8 cellular contexts compared by ENCODE assay signal in the genomic region with DNA sequence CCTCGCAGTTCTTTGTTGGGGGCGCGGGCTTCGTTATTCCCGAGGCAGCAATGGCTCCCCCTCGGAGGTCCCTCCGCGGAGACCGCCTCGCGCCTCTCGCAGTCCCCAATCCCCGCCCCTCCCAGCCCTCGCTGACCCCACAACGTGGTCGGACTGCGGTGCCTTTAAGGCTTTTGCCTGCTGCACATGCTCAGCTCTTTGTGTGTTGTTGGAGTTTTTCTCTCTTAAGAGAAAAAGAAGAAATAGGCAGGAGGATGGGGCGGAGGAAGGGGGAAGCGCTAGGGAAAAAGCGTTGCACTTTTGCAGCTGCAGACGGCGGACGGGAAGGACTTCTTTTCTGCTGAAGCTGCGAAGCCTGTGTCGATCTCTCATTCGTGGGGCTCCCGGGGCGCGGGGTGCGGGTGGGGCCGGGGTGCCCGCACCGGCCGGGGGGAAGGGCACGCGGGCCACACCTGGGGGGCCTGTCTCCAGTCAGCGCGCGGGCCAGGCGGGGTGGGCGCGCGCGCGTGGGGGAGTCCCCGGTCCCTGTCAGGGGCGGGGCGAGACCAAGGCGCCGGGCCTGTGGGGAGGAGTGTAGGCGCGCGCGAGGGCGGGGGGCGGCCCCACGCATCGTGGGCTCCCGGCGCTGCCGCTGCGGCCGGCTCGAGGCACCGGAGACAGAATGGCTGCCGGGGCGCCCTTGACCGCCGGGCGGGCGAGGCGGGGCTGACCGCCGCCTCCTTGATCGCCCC. TPM values are rescaled to one million over a fixed set of nuclear protein-coding genes. Genes with fewer than 3 reads are reported as not detected.
DNase-seq lines count a peak whose midpoint lies in the region; ATAC-seq, FAIRE-seq and TF ChIP-seq lines count a peak whose summit lies in the region.

No MANE protein-coding gene starts in this region.

- no peak for TF ChIP-seq CTCF in GM12865 (IDR thresholded peaks at IDR 0.05; ENCODE audit: insufficient read depth, low read depth, low read length, missing control alignments)
- TF ChIP-seq CTCF in endothelial cell of umbilical vein (IDR thresholded peaks at IDR 0.05; ENCODE audit: extremely low read depth in 1 of 2, insufficient read depth in 1 of 2, low read depth in 1 of 2, low read length in 2 of 2), result no peak
- TF ChIP-seq CTCF in mesothelial cell of epicardium (IDR thresholded peaks at IDR 0.05; ENCODE audit: unreplicated experiment), result no peak
- TF ChIP-seq CTCF in type B pancreatic cell (conservative IDR thresholded peaks at IDR 0.05), result no peak

- peaks cover 4% of the 10 kb centered on the region for H3K4me1 ChIP-seq in endothelial cell of umbilical vein (ENCODE audit: control insufficient read depth, extremely low read depth, insufficient read depth, low read length)

- POLR2A ChIA-PET in endothelial cell of umbilical vein (lab: Charles Lee), result no interaction called here

- dilution Hi-C loops in endothelial cell of umbilical vein (cut with MboI; ENCODE audit: extremely low pct_ligation_motif_present, low sequenced_read_pairs), result no loop called here

- no peaks in the 10 kb centered on the region for H3K9me1 ChIP-seq in endothelial cell of umbilical vein (replicated peaks; ENCODE audit: control insufficient read depth, extremely low read depth, insufficient read depth, low read length)

- H3K27me3 Mint-ChIP-seq in activated CD4-positive, alpha-beta T cell treated with anti-CD3 and anti-CD28 coated beads, Interleukin-2, amount 10 ng/mL, durations not matched to agents 24 days and 14 days, result peaks cover 57% of the 10 kb centered on the region
- peaks cover 34% of the 10 kb centered on the region for H3K27me3 Mint-ChIP-seq in mesothelial cell of epicardium (ENCODE audit: low read depth)
- peaks cover 49% of the 10 kb centered on the region for H3K27me3 Mint-ChIP-seq in type B pancreatic cell

- peak overlapping the region; percentile 82 for H2AFZ ChIP-seq in endothelial cell of umbilical vein (ENCODE audit: low read depth, low read length)

- H3K9me3 ChIP-seq in endothelial cell of umbilical vein (replicated peaks; ENCODE audit: control insufficient read depth, insufficient read depth, low read length), result no peaks in the 10 kb centered on the region

- no TSS peak for BruUV-seq in endothelial cell of umbilical vein (replicated peaks; lab: Mats Ljungman, UMichigan)

- H3K79me2 ChIP-seq in endothelial cell of umbilical vein (ENCODE audit: control insufficient read depth, insufficient read depth, low read length), result no peaks in the 10 kb centered on the region

- no peaks in the 10 kb centered on the region for H4K20me1 ChIP-seq in endothelial cell of umbilical vein (replicated peaks; ENCODE audit: control insufficient read depth, extremely low read depth, insufficient read depth, low read length)

- ATAC-seq in GM21619 (IDR thresholded peaks at IDR 0.05; ENCODE audit: unreplicated experiment), result peak; percentile 68

- H3K27ac ChIP-seq in endothelial cell of umbilical vein (ENCODE audit: insufficient read depth, low read depth, low read length), result no peak overlapping the region

- H3K9me3 Mint-ChIP-seq in activated CD4-positive, alpha-beta T cell treated with anti-CD3 and anti-CD28 coated beads, Interleukin-2, amount 10 ng/mL, durations not matched to agents 24 days and 14 days, result no peaks in the 10 kb centered on the region
- H3K9me3 Mint-ChIP-seq in mesothelial cell of epicardium (no peaks in the 10 kb centered on the region), type B pancreatic cell (no peaks in the 10 kb centered on the region)

- no peaks in the 10 kb centered on the region for H3K36me3 ChIP-seq in endothelial cell of umbilical vein (ENCODE audit: control insufficient read depth in 2 of 2, extremely low read depth in 1 of 2, insufficient read depth in 2 of 2, low read length in 2 of 2)

- H3K4me3 ChIP-seq in GM12865 (ENCODE audit: low read depth, low read length) (peak overlapping the region; percentile 55), endothelial cell of umbilical vein (replicated peaks in 1 of 3; ENCODE audit: insufficient read depth in 1 of 3, low read depth in 1 of 3, low read length in 3 of 3) (peak overlapping the region; percentile 48 to 53 (median 51))

- FAIRE-seq in endothelial cell of umbilical vein (lab: Jason Lieb, UNC), result no peak

- peak overlapping the region; percentile 52 for H3K4me2 ChIP-seq in endothelial cell of umbilical vein (ENCODE audit: insufficient read depth, low read length)

- CTCF ChIA-PET in endothelial cell of umbilical vein (lab: Charles Lee), result interaction anchor here (0.7 kb wide), 1 partner anchor 49 kb away, joined by 3 read pairs; no protein-coding TSS in a partner anchor

- H3K27ac Mint-ChIP-seq in activated CD4-positive, alpha-beta T cell treated with anti-CD3 and anti-CD28 coated beads, Interleukin-2, amount 10 ng/mL, durations not matched to agents 24 days and 14 days, result no peak overlapping the region
- H3K27ac Mint-ChIP-seq in mesothelial cell of epicardium (peak overlapping the region; percentile 94), type B pancreatic cell (peak overlapping the region; percentile 92)

- H3K27me3 ChIP-seq in endothelial cell of umbilical vein (ENCODE audit: control insufficient read depth in 2 of 2, insufficient read depth in 2 of 2, low read length in 2 of 2), result peaks cover 30 to 58% of the 10 kb centered on the region in 2 experiments

- peak; percentile 39 for DNase-seq in GM12865 (ENCODE audit: low read depth)
- DNase-seq in HuH-7.5 (ENCODE audit: low spot score), result peak; percentile 28
- peak; percentile 81 for DNase-seq in activated CD4-positive, alpha-beta T cell treated with anti-CD3 and anti-CD28 coated beads, Interleukin-2, amount 10 ng/mL, durations not matched to agents 24 days and 14 days
- peak; percentile 22 for DNase-seq in endothelial cell of umbilical vein (ENCODE audit: low read depth, low spot score)
- peak; percentile 50 to 70 for DNase-seq in mesothelial cell of epicardium (ENCODE audit: low spot score in 2 of 2, unreplicated experiment in 2 of 2)
- DNase-seq in type B pancreatic cell (ENCODE audit: extremely low spot score, unreplicated experiment), result peak; percentile 75
- no peak for DNase-seq in NCI-H2107 treated with DMSO at 0.1 percent for 48 hours (lab: John Stamatoyannopoulos, UW; ENCODE audit: unreplicated experiment)

- H3K9ac ChIP-seq in endothelial cell of umbilical vein (replicated peaks; ENCODE audit: extremely low read depth, insufficient read depth, low read length), result no peak overlapping the region

- intact Hi-C loops in activated CD4-positive, alpha-beta T cell treated with anti-CD3 and anti-CD28 coated beads, Interleukin-2, amount 10 ng/mL, durations not matched to agents 24 days and 14 days (cut with micrococcal nuclease), result loop anchor here (10.0 kb wide), 2 partner anchors 158 to 218 kb away; partner anchors contain the start of gene TRUB1
- intact Hi-C loops in endothelial cell of umbilical vein (cut with micrococcal nuclease), result loop anchor here (2.0 to 10.0 kb wide), 2 partner anchors 108 to 216 kb away; no protein-coding TSS in a partner anchor

- H3K4me1 Mint-ChIP-seq in activated CD4-positive, alpha-beta T cell treated with anti-CD3 and anti-CD28 coated beads, Interleukin-2, amount 10 ng/mL, durations not matched to agents 24 days and 14 days, result peaks cover 10% of the 10 kb centered on the region
- H3K4me1 Mint-ChIP-seq in mesothelial cell of epicardium (peaks cover 27% of the 10 kb centered on the region), type B pancreatic cell (ENCODE audit: unreplicated experiment) (peaks cover 33% of the 10 kb centered on the region)

- TF ChIP-seq POLR2A in endothelial cell of umbilical vein (IDR thresholded peaks at IDR 0.05; ENCODE audit: low read depth, low read length), result no peak

- peak overlapping the region; percentile 81 for H3K4me3 Mint-ChIP-seq in activated CD4-positive, alpha-beta T cell treated with anti-CD3 and anti-CD28 coated beads, Interleukin-2, amount 10 ng/mL, durations not matched to agents 24 days and 14 days
- H3K4me3 Mint-ChIP-seq in mesothelial cell of epicardium (peak overlapping the region; percentile 83), type B pancreatic cell (peak overlapping the region; percentile 96)

- no peaks in the 10 kb centered on the region for H3K36me3 Mint-ChIP-seq in activated CD4-positive, alpha-beta T cell treated with anti-CD3 and anti-CD28 coated beads, Interleukin-2, amount 10 ng/mL, durations not matched to agents 24 days and 14 days (ENCODE audit: low read depth)
- H3K36me3 Mint-ChIP-seq in mesothelial cell of epicardium, result no peaks in the 10 kb centered on the region
- H3K36me3 Mint-ChIP-seq in type B pancreatic cell, result no peaks in the 10 kb centered on the region

TF ChIP-seq in endothelial cell of umbilical vein, 7 proteins besides CTCF, POLR2A, EP300 and RAD21:
- TF ChIP-seq EZH2 (IDR thresholded peaks at IDR 0.05; ENCODE audit: borderline replicate concordance, low read depth, low read length, severe bottlenecking) (peak; percentile 68), FOS (IDR thresholded peaks at IDR 0.05; ENCODE audit: borderline replicate concordance, insufficient read depth, low read length) (no peak)

RNA-seq across cellular contexts. Expression of gene ATRNL1, which starts 0.4 kb away (rescaled TPM):
- total RNA-seq in activated CD4-positive, alpha-beta T cell treated with anti-CD3 and anti-CD28 coated beads, Interleukin-2, amount 10 ng/mL, durations not matched to agents 24 days and 14 days, result 0.17 and 0.26 TPM in 2 replicates
- total RNA-seq in endothelial cell of umbilical vein, result not detected in 2 replicates
- not detected in 2 replicates for polyA plus RNA-seq in endothelial cell of umbilical vein
- polyA plus RNA-seq in endothelial cell of umbilical vein (2011; cell fraction: cytosol; rRNA removed), result 0.03 TPM in 1 of 2 replicates, not detected in the other
- 0.12 TPM in 1 of 2 replicates, not detected in the other for polyA plus RNA-seq in endothelial cell of umbilical vein (2011; cell fraction: nucleus; rRNA removed)
- polyA plus RNA-seq in endothelial cell of umbilical vein (2012), result not detected in 2 replicates
- polyA minus RNA-seq in endothelial cell of umbilical vein, result not detected in 2 replicates
- polyA minus RNA-seq in endothelial cell of umbilical vein (2011; cell fraction: cytosol; rRNA and poly(A)+ RNA removed), result not detected
- not detected in 2 replicates for polyA minus RNA-seq in endothelial cell of umbilical vein (2011; cell fraction: nucleus; rRNA and poly(A)+ RNA removed)
- total RNA-seq in mesothelial cell of epicardium, result 39.5 to 43.4 TPM (median 39.6 TPM) in 3 replicates
- 9.5 and 38.4 TPM in 2 replicates for total RNA-seq in type B pancreatic cell (ENCODE audit: low replicate concordance)
